In genomic region chr16:84720180-84720579, GRCh38 we compare ENCODE assay signal across 17 cellular contexts. TPM values are rescaled to one million over a fixed set of nuclear protein-coding genes. Genes with fewer than 3 reads are reported as not detected.
A peak's percentile ranks its signal among the peaks of the same experiment; 100 is the strongest.
DNase-seq lines count a peak whose midpoint lies in the region; ATAC-seq and TF ChIP-seq lines count a peak whose summit lies in the region.
"Had no signal": no experiment of that assay in that cellular context is flagged by ENCODE, and none has a peak within 500 bp of the region (broad histone marks: within the 10 kb centered on the region; RNA-seq: fewer than 3 reads in every experiment).

No MANE protein-coding gene starts in this region.

- POLR2A ChIA-PET in HEK293 (lab: Yijun Ruan, JAX): interaction anchor here (0.8 kb wide), 1 partner anchor 71 kb away, joined by 3 read pairs; the partner anchor contains the start of gene KLHL36
- POLR2A ChIA-PET in CD4-positive, alpha-beta T cell (lab: Charles Lee): interaction anchor here (2.3 kb wide), 1 partner anchor 20 kb away, joined by 7 read pairs; no protein-coding TSS in a partner anchor

- peaks cover 84% of the 10 kb centered on the region for H3K4me1 Mint-ChIP-seq in CD4-positive, alpha-beta T cell (ENCODE audit: low read depth)

- H3K27ac ChIP-seq in C4-2B: peak overlapping the region; percentile 11
- no peak overlapping the region for H3K27ac ChIP-seq in HEK293 (ENCODE audit: extremely low read depth, low read depth, low read length)
- H3K27ac ChIP-seq in CD4-positive, alpha-beta T cell (ENCODE audit: low read depth, low read length): no peak overlapping the region
- H3K27ac ChIP-seq: thoracic aorta had no signal

- no peak for ATAC-seq in CD4-positive, alpha-beta T cell (ENCODE audit: poor library complexity)
- no peak for ATAC-seq in HG02973 (IDR thresholded peaks at IDR 0.05; ENCODE audit: unreplicated experiment)
- ATAC-seq: activated CD4-positive, CD25-positive, alpha-beta regulatory T cell treated with anti-CD3 and anti-CD28 coated beads, Interleukin-2, amount 50 U/mL, for 24 hours had no signal

- TF ChIP-seq CTCF in C4-2B (conservative IDR thresholded peaks at IDR 0.05): no peak; the same call in 1 of the 2 replicates
- no peak for TF ChIP-seq CTCF in HEK293 (tag by site-specific recombination; IDR thresholded peaks at IDR 0.05)
- TF ChIP-seq CTCF in astrocyte of the spinal cord (IDR thresholded peaks at IDR 0.05; ENCODE audit: low read depth, low read length): no peak
- no peak for TF ChIP-seq CTCF in CD4-positive, alpha-beta T cell (IDR thresholded peaks at IDR 0.05)

- H3K4me1 ChIP-seq in HEK293 (ENCODE audit: control insufficient read depth, insufficient read depth, low read length): peaks cover 34% of the 10 kb centered on the region

- H3K4me3 ChIP-seq in HEK293 (ENCODE audit: low read depth, low read length) (no peak overlapping the region), astrocyte of the spinal cord (ENCODE audit: low read depth, low read length) (no peak overlapping the region)
- H3K4me3 ChIP-seq: HAP-1, sigmoid colon, thoracic aorta had no signal

- no peaks in the 10 kb centered on the region for H3K27me3 ChIP-seq in CD4-positive, alpha-beta T cell (ENCODE audit: control insufficient read depth, insufficient read depth, low read length)
- H3K27me3 ChIP-seq: sigmoid colon had no signal

- no peaks in the 10 kb centered on the region for H3K9me3 Mint-ChIP-seq in CD4-positive, alpha-beta T cell

- peak; percentile 65 for DNase-seq in astrocyte of the spinal cord (ENCODE audit: low read depth, low spot score)
- DNase-seq in lung microvascular endothelial cell (ENCODE audit: low read depth in 2 of 2): peak; percentile 45 to 51
- DNase-seq in activated gamma-delta T cell (lab: John Stamatoyannopoulos, UW): no peak
- DNase-seq in CD4-positive, alpha-beta T cell: no peak
- no peak for DNase-seq in inferior parietal cortex (ENCODE audit: extremely low spot score)
- DNase-seq: activated naive CD4-positive, alpha-beta T cell; NCI-H187; NCI-H774; sigmoid colon; stimulated activated CD4-positive, alpha-beta T cell treated with anti-CD3 and anti-CD28 coated beads, Interleukin-4, amount 100 ng/mL, for 4 hours; T-helper 1 cell had no signal

- peaks cover 38% of the 10 kb centered on the region for H3K36me3 Mint-ChIP-seq in CD4-positive, alpha-beta T cell (ENCODE audit: low read depth)

- no peak overlapping the region for H3K4me3 Mint-ChIP-seq in CD4-positive, alpha-beta T cell

- H3K36me3 ChIP-seq in HEK293 (ENCODE audit: control insufficient read depth in 2 of 2, insufficient read depth in 1 of 2, low read length in 2 of 2): peaks cover 5 to 15% of the 10 kb centered on the region in 2 experiments; a peak in 2 of 3 replicates

- no peaks in the 10 kb centered on the region for H3K27me3 Mint-ChIP-seq in CD4-positive, alpha-beta T cell

- H3K9me3 ChIP-seq in HEK293 (ENCODE audit: control insufficient read depth, insufficient read depth, low read depth, low read length): no peaks in the 10 kb centered on the region
- H3K9me3 ChIP-seq in CD4-positive, alpha-beta T cell (ENCODE audit: control insufficient read depth, low read length): no peaks in the 10 kb centered on the region
- H3K9me3 ChIP-seq: HAP-1, sigmoid colon, thoracic aorta had no signal

- in situ Hi-C loops in astrocyte of the spinal cord (cut with HindIII; ENCODE audit: low sequenced_read_pairs): no loop called here

- H3K27ac Mint-ChIP-seq in CD4-positive, alpha-beta T cell: no peak overlapping the region

- intact Hi-C loops in CD4-positive, alpha-beta T cell (cut with DNase I, micrococcal nuclease): no loop called here

- CTCF ChIA-PET in HEK293 (lab: Yijun Ruan, JAX): interaction anchor here (0.7 to 1.8 kb wide), 5 partner anchors 9 to 214 kb away, joined by 3 to 10 read pairs (median 4); no protein-coding TSS in a partner anchor
- CTCF ChIA-PET in CD4-positive, alpha-beta T cell (lab: Charles Lee): interaction anchor here (0.7 to 1.7 kb wide), 5 partner anchors 16 to 197 kb away, joined by 3 to 6 read pairs (median 4); no protein-coding TSS in a partner anchor

TF ChIP-seq in HEK293, 187 proteins besides CTCF, POLR2A, EP300 and RAD21:
- TF ChIP-seq ZNF555 (tag by site-specific recombination; conservative IDR thresholded peaks at IDR 0.05) (no peak), ZBTB44 (tag by site-specific recombination; IDR thresholded peaks at IDR 0.05) (no peak), WT1 (tag by site-specific recombination; IDR thresholded peaks at IDR 0.05) (no peak), ZNF830 (tag by site-specific recombination; IDR thresholded peaks at IDR 0.05; ENCODE audit: low read depth) (no peak), ZNF18 (tag by site-specific recombination; IDR thresholded peaks at IDR 0.05) (no peak), OSR2 (tag by site-specific recombination; IDR thresholded peaks at IDR 0.05) (0 out of 2 replicates have a peak, but pooled peaks have one; percentile 17), SP3 (tag by site-specific recombination; IDR thresholded peaks at IDR 0.05) (no peak), ZNF26 (tag by site-specific recombination; IDR thresholded peaks at IDR 0.05) (no peak), ZNF404 (tag by site-specific recombination; IDR thresholded peaks at IDR 0.05) (no peak), KLF8 (tag by site-specific recombination; IDR thresholded peaks at IDR 0.05) (no peak), ZNF701 (tag by site-specific recombination; IDR thresholded peaks at IDR 0.05) (no peak), ZNF626 (tag by site-specific recombination; IDR thresholded peaks at IDR 0.05) (no peak), GLIS1 (tag by site-specific recombination; IDR thresholded peaks at IDR 0.05) (no peak)
- TF ChIP-seq, protein P1, sequence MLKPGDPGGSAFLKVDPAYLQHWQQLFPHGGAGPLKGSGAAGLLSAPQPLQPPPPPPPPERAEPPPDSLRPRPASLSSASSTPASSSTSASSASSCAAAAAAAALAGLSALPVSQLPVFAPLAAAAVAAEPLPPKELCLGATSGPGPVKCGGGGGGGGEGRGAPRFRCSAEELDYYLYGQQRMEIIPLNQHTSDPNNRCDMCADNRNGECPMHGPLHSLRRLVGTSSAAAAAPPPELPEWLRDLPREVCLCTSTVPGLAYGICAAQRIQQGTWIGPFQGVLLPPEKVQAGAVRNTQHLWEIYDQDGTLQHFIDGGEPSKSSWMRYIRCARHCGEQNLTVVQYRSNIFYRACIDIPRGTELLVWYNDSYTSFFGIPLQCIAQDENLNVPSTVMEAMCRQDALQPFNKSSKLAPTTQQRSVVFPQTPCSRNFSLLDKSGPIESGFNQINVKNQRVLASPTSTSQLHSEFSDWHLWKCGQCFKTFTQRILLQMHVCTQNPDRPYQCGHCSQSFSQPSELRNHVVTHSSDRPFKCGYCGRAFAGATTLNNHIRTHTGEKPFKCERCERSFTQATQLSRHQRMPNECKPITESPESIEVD (tag by site-specific recombination; IDR thresholded peaks at IDR 0.05): peak; percentile 29; the same call in 1 of the 2 replicates
- TF ChIP-seq, protein P2, sequence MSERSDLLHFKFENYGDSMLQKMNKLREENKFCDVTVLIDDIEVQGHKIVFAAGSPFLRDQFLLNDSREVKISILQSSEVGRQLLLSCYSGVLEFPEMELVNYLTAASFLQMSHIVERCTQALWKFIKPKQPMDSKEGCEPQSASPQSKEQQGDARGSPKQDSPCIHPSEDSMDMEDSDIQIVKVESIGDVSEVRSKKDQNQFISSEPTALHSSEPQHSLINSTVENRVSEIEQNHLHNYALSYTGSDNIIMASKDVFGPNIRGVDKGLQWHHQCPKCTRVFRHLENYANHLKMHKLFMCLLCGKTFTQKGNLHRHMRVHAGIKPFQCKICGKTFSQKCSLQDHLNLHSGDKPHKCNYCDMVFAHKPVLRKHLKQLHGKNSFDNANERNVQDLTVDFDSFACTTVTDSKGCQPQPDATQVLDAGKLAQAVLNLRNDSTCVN (tag by site-specific recombination; optimal IDR thresholded peaks at IDR 0.05): no peak

RNA-seq across cellular contexts. Expression of gene USP10, which starts 20.4 kb away (rescaled TPM):
- 27.0 and 39.3 TPM in 2 replicates for total RNA-seq in lung microvascular endothelial cell
- 100 to 1,000 TPM in 1 of 2 experiments, 10 to 100 TPM in 1; 99.3 to 106 TPM for total RNA-seq in CD4-positive, alpha-beta T cell

Comparison
In these comparisons a context has a peak if more than half of its experiments do, and no peak if none do; other contexts are left out.
1. DNase-seq: peak in astrocyte of the spinal cord (single experiment) and lung microvascular endothelial cell (2 of 2); none in activated gamma-delta T cell (single experiment), CD4-positive, alpha-beta T cell (0 of 10) and inferior parietal cortex (single experiment).